Comparison of ENCODE assay signal across 1 cellular context in the genomic region with DNA sequence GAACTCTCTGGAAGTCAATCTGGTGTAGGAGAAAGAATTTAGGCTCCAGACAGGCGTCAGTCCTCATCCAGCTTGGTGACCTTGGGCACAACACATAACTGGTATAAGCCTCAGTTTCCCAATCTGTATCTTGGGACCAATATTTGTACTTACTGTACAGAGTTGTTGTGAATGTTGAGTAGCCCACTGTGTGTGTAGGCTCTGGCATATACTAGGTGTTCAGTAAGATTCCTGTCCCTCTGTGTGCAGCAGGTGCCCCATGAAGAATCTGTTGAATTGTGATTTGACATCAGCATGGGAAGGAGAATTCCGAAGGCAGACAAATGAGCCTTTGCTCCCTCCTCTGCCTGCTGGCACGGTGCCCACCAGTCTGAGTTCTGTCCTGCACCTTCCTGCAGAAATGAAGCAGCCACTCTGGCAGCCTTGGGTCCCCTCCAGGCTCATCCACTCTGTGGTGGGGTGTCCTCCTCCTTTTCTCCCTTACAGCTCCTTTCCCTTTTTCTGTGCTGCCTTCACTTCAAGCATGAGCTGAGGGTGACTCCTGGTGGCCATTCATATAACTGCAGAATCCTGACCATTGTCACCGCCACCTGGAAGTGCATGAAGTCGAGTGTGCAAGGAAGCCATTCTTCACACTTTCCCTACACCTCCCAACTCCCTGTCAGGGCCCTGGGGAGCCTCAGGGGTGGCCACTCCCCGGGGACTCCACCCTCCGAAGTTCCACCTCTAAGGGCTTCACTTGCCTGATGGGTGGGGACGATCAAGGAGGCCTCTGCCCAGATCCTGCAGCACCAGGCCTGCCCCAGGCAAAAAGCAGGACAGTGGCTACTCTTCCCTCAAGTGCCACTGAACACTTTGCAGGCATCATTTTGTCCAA.
TF ChIP-seq lines count a peak whose summit lies in the region.

No MANE protein-coding gene starts in this region.

TF ChIP-seq in H1, 55 proteins besides CTCF, POLR2A, EP300 and RAD21:
- TF ChIP-seq POU5F1 (IDR thresholded peaks at IDR 0.05; ENCODE audit: low read depth, low read length) (no peak), SIN3A (conservative IDR thresholded peaks at IDR 0.05 in 1 of 2, IDR thresholded peaks at IDR 0.05 in 1 of 2; ENCODE audit: low read depth in 1 of 2, low read length in 2 of 2) (peak in 1 of 2 experiments; percentile 56; a peak in 1 of 4 replicates), YY1 (IDR thresholded peaks at IDR 0.05; ENCODE audit: low read depth, low read length) (peak; percentile 57; the same call in 1 of the 2 replicates), BACH1 (IDR thresholded peaks at IDR 0.05; ENCODE audit: low read length) (no peak), SRF (IDR thresholded peaks at IDR 0.05; ENCODE audit: low read depth, low read length) (no peak), KDM4A (IDR thresholded peaks at IDR 0.05; ENCODE audit: low read depth, low read length, severe bottlenecking) (no peak), NANOG (IDR thresholded peaks at IDR 0.05; ENCODE audit: insufficient read depth, low read depth, low read length, poor library complexity, severe bottlenecking) (no peak), SIX5 (IDR thresholded peaks at IDR 0.05; ENCODE audit: low read depth, low read length) (no peak), TAF1 (IDR thresholded peaks at IDR 0.05; ENCODE audit: low read depth, low read length) (no peak), RBBP5 (IDR thresholded peaks at IDR 0.05; ENCODE audit: borderline replicate concordance, low read depth, low read length) (no peak), POLR2AphosphoS5 (IDR thresholded peaks at IDR 0.05; ENCODE audit: low read depth, low read length) (no peak), TEAD4 (IDR thresholded peaks at IDR 0.05; ENCODE audit: low read depth, low read length) (no peak), CHD2 (IDR thresholded peaks at IDR 0.05; ENCODE audit: low read length) (no peak), PHF8 (conservative IDR thresholded peaks at IDR 0.05; ENCODE audit: low read depth, low read length) (no peak), CREB1 (IDR thresholded peaks at IDR 0.05) (no peak), RFX5 (IDR thresholded peaks at IDR 0.05; ENCODE audit: borderline replicate concordance, low read depth, low read length) (no peak), TAF7 (optimal IDR thresholded peaks at IDR 0.05; ENCODE audit: borderline replicate concordance, low read depth, low read length) (no peak)
- TF ChIP-seq, protein P1, sequence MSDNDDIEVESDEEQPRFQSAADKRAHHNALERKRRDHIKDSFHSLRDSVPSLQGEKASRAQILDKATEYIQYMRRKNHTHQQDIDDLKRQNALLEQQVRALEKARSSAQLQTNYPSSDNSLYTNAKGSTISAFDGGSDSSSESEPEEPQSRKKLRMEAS (IDR thresholded peaks at IDR 0.05) = peak; percentile 25; the same call in 1 of the 2 replicates
